ENCODE assay signal across 11 cellular contexts in the genomic region with DNA sequence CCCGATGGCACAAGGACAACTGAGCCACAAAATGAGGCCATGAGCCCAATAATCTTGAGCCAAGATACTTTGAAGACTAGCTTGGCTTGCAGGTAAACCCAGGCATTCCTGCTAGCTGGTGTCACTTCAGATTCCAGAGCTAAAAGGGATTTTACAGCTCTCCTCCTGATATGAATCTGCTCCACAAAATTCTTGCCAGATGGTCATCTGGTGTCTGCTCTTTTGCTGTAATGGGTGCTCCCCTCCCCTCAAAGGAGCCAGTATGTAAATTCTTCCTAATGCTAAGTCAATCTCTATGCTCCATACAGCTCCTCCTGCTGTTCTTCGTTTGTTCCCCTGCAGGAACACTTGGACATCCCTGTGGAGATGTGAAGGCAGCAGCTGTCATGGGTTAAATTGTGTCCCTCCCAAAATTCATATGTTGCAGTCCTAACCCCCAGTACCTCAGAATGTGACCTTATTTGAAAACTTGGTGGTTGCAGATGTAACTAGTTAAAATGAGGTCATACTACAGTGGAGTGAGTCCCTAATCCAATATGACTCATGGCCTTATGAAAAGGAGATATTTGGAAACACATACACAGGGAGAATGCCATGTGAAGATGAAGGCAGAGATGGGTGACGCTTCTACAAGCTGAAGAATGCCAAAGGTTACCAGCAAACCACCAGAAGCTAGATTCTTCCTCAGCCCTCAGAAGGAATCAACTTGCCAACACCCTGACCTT.
A peak's percentile ranks its signal among the peaks of the same experiment; 100 is the strongest.
DNase-seq lines count a peak whose midpoint lies in the region; ATAC-seq, FAIRE-seq and TF ChIP-seq lines count a peak whose summit lies in the region.
"Had no signal": no experiment of that assay in that cellular context is flagged by ENCODE, and none has a peak within 500 bp of the region (broad histone marks: within the 10 kb centered on the region; RNA-seq: fewer than 3 reads in every experiment).

No MANE protein-coding gene starts in this region.

- no peak overlapping the region for H3K4ac ChIP-seq in mesendoderm (ENCODE audit: low read depth, low read length)

- H2BK120ac ChIP-seq in mesendoderm (ENCODE audit: low read depth, low read length) = no peak overlapping the region

- no CpG with 5 or more reads among the region's 3 CpGs for WGBS in mesendoderm (ENCODE audit: extremely low coverage, insufficient coverage, low lambda C conversion rate)
- WGBS in aorta, 2 donors = 73 to 79% methylated on average over 3 of the region's 3 CpGs

- no peak for FAIRE-seq in bronchial epithelial cell (lab: Jason Lieb, UNC)

- no peak for ATAC-seq in GM18858 (IDR thresholded peaks at IDR 0.05; ENCODE audit: unreplicated experiment)
- no peak for ATAC-seq in aorta (ENCODE audit: low FRiP score)

- no peaks in the 10 kb centered on the region for H3K79me2 ChIP-seq in mesendoderm (ENCODE audit: control insufficient read depth, insufficient read depth, low read length)

- H3K79me1 ChIP-seq in mesendoderm (ENCODE audit: low read length) = no peaks in the 10 kb centered on the region

- H3K23ac ChIP-seq in mesendoderm (ENCODE audit: low read length) = no peak overlapping the region

- H3K56ac ChIP-seq in mesendoderm (ENCODE audit: low read length) = no peak overlapping the region

- H3K36me3 ChIP-seq in bronchial epithelial cell (ENCODE audit: control insufficient read depth, insufficient read depth, low read length) (no peaks in the 10 kb centered on the region), mesendoderm (ENCODE audit: control insufficient read depth, insufficient read depth, low read length) (no peaks in the 10 kb centered on the region), aorta (ENCODE audit: control insufficient read depth in 1 of 2, insufficient read depth in 2 of 2, low read length in 1 of 2) (no peaks in the 10 kb centered on the region)

- no peak overlapping the region for H4K5ac ChIP-seq in mesendoderm (ENCODE audit: low read length)

- no peak overlapping the region for H2BK5ac ChIP-seq in mesendoderm (ENCODE audit: low read length)

- no peak overlapping the region for H3K9ac ChIP-seq in mesendoderm (ENCODE audit: low read length)

- H3K27me3 ChIP-seq in bronchial epithelial cell (ENCODE audit: control insufficient read depth, insufficient read depth, low read length) (no peaks in the 10 kb centered on the region), mesendoderm (ENCODE audit: insufficient read depth, low read length, poor library complexity) (no peaks in the 10 kb centered on the region), aorta (ENCODE audit: control insufficient read depth in 1 of 2, insufficient read depth in 2 of 2, low read length in 1 of 2) (no peaks in the 10 kb centered on the region)

- H2BK15ac ChIP-seq in mesendoderm (replicated peaks; ENCODE audit: low read depth) = no peak overlapping the region

- H4K8ac ChIP-seq in mesendoderm (ENCODE audit: low read depth, low read length) = no peak overlapping the region

- H3K9me3 ChIP-seq in aorta (ENCODE audit: control insufficient read depth, low read length) = no peaks in the 10 kb centered on the region

- TF ChIP-seq CTCF in bronchial epithelial cell (IDR thresholded peaks at IDR 0.05; ENCODE audit: insufficient read depth, low read length, severe bottlenecking) = no peak

- intact Hi-C loops in aorta (cut with DNase I) = no loop called here

- H2AK5ac ChIP-seq in mesendoderm (ENCODE audit: low read length) = no peak overlapping the region

- no peak overlapping the region for H3K4me3 ChIP-seq in bronchial epithelial cell (ENCODE audit: low read depth, low read length)
- no peak overlapping the region for H3K4me3 ChIP-seq in mesendoderm (ENCODE audit: low read length)
- no peak overlapping the region for H3K4me3 ChIP-seq in aorta (ENCODE audit: low read length in 2 of 2)

- H3K4me1 ChIP-seq in mesendoderm (ENCODE audit: control insufficient read depth, low read depth, low read length) = peaks cover 3% of the 10 kb centered on the region
- no peaks in the 10 kb centered on the region for H3K4me1 ChIP-seq in aorta (ENCODE audit: control insufficient read depth in 1 of 2, insufficient read depth in 2 of 2, low read length in 2 of 2)

- no peak overlapping the region for H3K4me2 ChIP-seq in mesendoderm (ENCODE audit: low read length)

- no peak overlapping the region for H3K18ac ChIP-seq in mesendoderm (ENCODE audit: low read length)

- DNase-seq in DMS 273 treated with DMSO at 0.1 percent for 48 hours (lab: John Stamatoyannopoulos, UW) = peak; percentile 87
- peak; percentile 15 to 63 for DNase-seq in NCI-H446 (lab: John Stamatoyannopoulos, UW)
- DNase-seq in bronchial epithelial cell (ENCODE audit: low read depth) = peak; percentile 61
- peak; percentile 87 for DNase-seq in mesendoderm
- DNase-seq in mucosa of gallbladder (ENCODE audit: low spot score) = no peak
- DNase-seq in activated CD4-positive, alpha-beta T cell treated with anti-CD3 and anti-CD28 coated beads, Interleukin-2, amount 50 U/mL, for 4 hours = no peak
- DNase-seq in aorta = no peak
- DNase-seq: activated naive CD4-positive, alpha-beta T cell treated with anti-CD3 and anti-CD28 coated beads for 36 hours; CD4-positive, alpha-beta memory T cell; T-helper 1 cell had no signal

- no peak overlapping the region for H3K27ac ChIP-seq in mesendoderm (ENCODE audit: low read depth, low read length)
- H3K27ac ChIP-seq in aorta (ENCODE audit: low read depth in 1 of 2, low read length in 2 of 2) = no peak overlapping the region

Comparison
In these comparisons a context has a peak if more than half of its experiments do, and no peak if none do; other contexts are left out.
1. DNase-seq: peak in DMS 273 treated with DMSO at 0.1 percent for 48 hours (single experiment), NCI-H446 (2 of 2), bronchial epithelial cell (single experiment) and mesendoderm (single experiment); none in mucosa of gallbladder (single experiment), activated CD4-positive, alpha-beta T cell treated with anti-CD3 and anti-CD28 coated beads, Interleukin-2, amount 50 U/mL, for 4 hours (0 of 2) and aorta (0 of 2).